Comparison of ENCODE assay signal across 20 cellular contexts in the genomic region with DNA sequence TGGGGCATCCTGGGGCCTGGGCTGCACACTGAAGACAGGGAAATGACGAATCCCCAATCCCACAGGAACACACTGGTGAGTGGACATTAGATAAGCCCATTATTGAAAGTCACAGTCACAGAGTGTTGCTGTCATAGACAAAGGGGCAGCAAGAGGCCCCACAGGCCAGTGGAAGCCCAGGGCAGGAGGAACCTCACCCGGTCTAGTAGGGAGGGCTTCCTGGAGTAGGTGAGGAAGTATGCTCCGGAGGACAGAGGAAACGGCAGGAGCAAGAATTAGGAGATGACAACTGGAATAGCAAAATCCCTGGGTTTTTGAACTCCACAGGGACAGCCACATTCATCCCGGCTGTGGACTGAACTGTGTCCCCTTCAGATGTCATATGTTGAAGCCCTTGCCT.
"Had no signal": no experiment of that assay in that cellular context is flagged by ENCODE, and none has a peak within 500 bp of the region (broad histone marks: within the 10 kb centered on the region; RNA-seq: fewer than 3 reads in every experiment).

No MANE protein-coding gene starts in this region.

- ATAC-seq: activated T-cell treated with anti-CD3 and anti-CD28 coated beads, Interleukin-2, amount 50 U/mL, for 4 hours had no signal

- H3K9me3 ChIP-seq: SK-N-SH had no signal

- H3K36me3 Mint-ChIP-seq: activated naive CD4-positive, alpha-beta T cell treated with anti-CD3 and anti-CD28 coated beads, Interleukin-2, amount 10 ng/mL, durations not matched to agents 7 days and 5 days; activated naive CD8-positive, alpha-beta T cell treated with anti-CD3 and anti-CD28 coated beads for 36 hours had no signal

- H3K4me3 Mint-ChIP-seq: activated naive CD4-positive, alpha-beta T cell treated with anti-CD3 and anti-CD28 coated beads, Interleukin-2, amount 10 ng/mL, durations not matched to agents 7 days and 5 days; activated naive CD8-positive, alpha-beta T cell treated with anti-CD3 and anti-CD28 coated beads for 36 hours; activated T-cell treated with anti-CD3 and anti-CD28 coated beads, Interleukin-2, amount 50 U/mL, for 4 hours had no signal

- H3K27ac ChIP-seq: KMS-11, VCaP had no signal

- DNase-seq: activated CD4-positive, CD25-positive, alpha-beta regulatory T cell; activated gamma-delta T cell treated with Interleukin-2 at 50 U/mL for 16 hours; activated naive CD4-positive, alpha-beta T cell treated with anti-CD3 and anti-CD28 coated beads, Interleukin-2, amount 10 ng/mL, durations not matched to agents 7 days and 5 days; activated naive CD8-positive, alpha-beta T cell treated with anti-CD3 and anti-CD28 coated beads for 36 hours; activated T-cell treated with anti-CD3 and anti-CD28 coated beads, Interleukin-2, amount 50 U/mL, for 4 hours; caudate nucleus; MV-4-11; NCI-H1092 treated with DMSO at 0.1 percent for 48 hours; NCI-H1417 treated with DMSO at 0.1 percent for 48 hours; NCI-H1694; NCI-H2029; NCI-H2107; NCI-H2171 treated with DMSO at 0.1 percent for 48 hours; NCI-H226; NCI-H526; NCI-H774; SK-N-SH; T-helper 1 cell had no signal

- H3K27ac Mint-ChIP-seq: activated naive CD4-positive, alpha-beta T cell treated with anti-CD3 and anti-CD28 coated beads, Interleukin-2, amount 10 ng/mL, durations not matched to agents 7 days and 5 days had no signal

- H3K9me3 Mint-ChIP-seq: activated naive CD4-positive, alpha-beta T cell treated with anti-CD3 and anti-CD28 coated beads, Interleukin-2, amount 10 ng/mL, durations not matched to agents 7 days and 5 days; activated naive CD8-positive, alpha-beta T cell treated with anti-CD3 and anti-CD28 coated beads for 36 hours; activated T-cell treated with anti-CD3 and anti-CD28 coated beads, Interleukin-2, amount 50 U/mL, for 4 hours had no signal
